ENCODE assay signal across 11 cellular contexts in genomic region chr2:156526950-156527636, GRCh38.
DNase-seq lines count a peak whose midpoint lies in the region; ATAC-seq and TF ChIP-seq lines count a peak whose summit lies in the region.
"Had no signal": no experiment of that assay in that cellular context is flagged by ENCODE, and none has a peak within 500 bp of the region (broad histone marks: within the 10 kb centered on the region; RNA-seq: fewer than 3 reads in every experiment).

No MANE protein-coding gene starts in this region.

- no peak for TF ChIP-seq CTCF in upper lobe of right lung (IDR thresholded peaks at IDR 0.05)

- H3K36me3 Mint-ChIP-seq in stimulated activated effector memory CD8-positive, alpha-beta T cell treated with anti-CD3 and anti-CD28 coated beads, Interleukin-12 subunit alpha, Interleukin-12 subunit beta, amount 100 ng/mL, for 72 hours = no peaks in the 10 kb centered on the region

- no peaks in the 10 kb centered on the region for H3K4me1 ChIP-seq in upper lobe of right lung

- intact Hi-C loops in sciatic nerve (cut with DNase I) (no loop called here), upper lobe of right lung (cut with DNase I) (no loop called here)

- no peak overlapping the region for H3K4me3 ChIP-seq in upper lobe of right lung

- no peaks in the 10 kb centered on the region for H3K9me3 Mint-ChIP-seq in stimulated activated effector memory CD8-positive, alpha-beta T cell treated with anti-CD3 and anti-CD28 coated beads, Interleukin-12 subunit alpha, Interleukin-12 subunit beta, amount 100 ng/mL, for 72 hours

- no peak overlapping the region for H3K27ac Mint-ChIP-seq in stimulated activated effector memory CD8-positive, alpha-beta T cell treated with anti-CD3 and anti-CD28 coated beads, Interleukin-12 subunit alpha, Interleukin-12 subunit beta, amount 100 ng/mL, for 72 hours

- H3K9me3 ChIP-seq in upper lobe of right lung = no peaks in the 10 kb centered on the region

- H3K27me3 ChIP-seq in upper lobe of right lung = no peaks in the 10 kb centered on the region

- ATAC-seq in GM19025 (IDR thresholded peaks at IDR 0.05; ENCODE audit: low read depth, unreplicated experiment) (peak; percentile 83), GM21619 (IDR thresholded peaks at IDR 0.05; ENCODE audit: unreplicated experiment) (peak; percentile 98), HG03139 (IDR thresholded peaks at IDR 0.05; ENCODE audit: unreplicated experiment) (peak; percentile 85), sciatic nerve (no peak), upper lobe of right lung (no peak)
- ATAC-seq in stimulated activated effector memory CD8-positive, alpha-beta T cell treated with anti-CD3 and anti-CD28 coated beads, Interleukin-12 subunit alpha, Interleukin-12 subunit beta, amount 100 ng/mL, for 72 hours = peak; percentile 97

- no peak for DNase-seq in stimulated activated effector memory CD8-positive, alpha-beta T cell treated with anti-CD3 and anti-CD28 coated beads, Interleukin-12 subunit alpha, Interleukin-12 subunit beta, amount 100 ng/mL, for 72 hours (ENCODE audit: low spot score in 2 of 2)
- DNase-seq in NCI-H446 (lab: John Stamatoyannopoulos, UW) = no peak
- no peak for DNase-seq in sciatic nerve (ENCODE audit: low spot score)
- no peak for DNase-seq in upper lobe of right lung
- DNase-seq: activated T-cell treated with anti-CD3 and anti-CD28 coated beads for 4 hours; central memory CD4-positive, alpha-beta T cell; NCI-H1105 treated with DMSO at 0.1 percent for 48 hours; T-helper 9 cell had no signal

- no peak overlapping the region for H3K4me3 Mint-ChIP-seq in stimulated activated effector memory CD8-positive, alpha-beta T cell treated with anti-CD3 and anti-CD28 coated beads, Interleukin-12 subunit alpha, Interleukin-12 subunit beta, amount 100 ng/mL, for 72 hours

- H3K4me1 Mint-ChIP-seq in stimulated activated effector memory CD8-positive, alpha-beta T cell treated with anti-CD3 and anti-CD28 coated beads, Interleukin-12 subunit alpha, Interleukin-12 subunit beta, amount 100 ng/mL, for 72 hours = peaks cover 6% of the 10 kb centered on the region

- no peak overlapping the region for H3K27ac ChIP-seq in upper lobe of right lung

- no peaks in the 10 kb centered on the region for H3K36me3 ChIP-seq in upper lobe of right lung

Comparison
In these comparisons a context has a peak if more than half of its experiments do, and no peak if none do; other contexts are left out.
1. ATAC-seq: peak in GM19025 (single experiment), GM21619 (single experiment), HG03139 (single experiment) and stimulated activated effector memory CD8-positive, alpha-beta T cell treated with anti-CD3 and anti-CD28 coated beads, Interleukin-12 subunit alpha, Interleukin-12 subunit beta, amount 100 ng/mL, for 72 hours (single experiment); none in sciatic nerve (single experiment) and upper lobe of right lung (single experiment).